ENCODE assay signal across 32 cellular contexts in the genomic region with DNA sequence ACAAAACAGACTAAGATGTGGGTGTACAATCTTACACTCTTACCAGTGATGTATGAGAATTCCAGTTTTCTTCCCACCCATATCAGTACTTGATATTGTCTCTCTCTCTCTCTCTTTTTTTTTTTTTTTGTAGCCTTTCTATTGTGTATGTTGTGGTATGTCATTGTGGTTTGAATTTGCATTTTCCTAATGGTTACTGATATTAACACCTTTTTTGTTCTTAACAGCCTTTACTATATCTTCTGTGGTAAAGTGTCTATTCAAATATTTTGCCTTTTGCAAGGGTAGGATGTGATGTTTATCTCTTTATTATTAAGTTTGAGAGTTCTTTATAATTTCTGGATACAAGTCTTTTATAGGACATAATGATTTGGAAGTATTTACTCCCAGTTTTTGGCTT. TPM values are rescaled to one million over a fixed set of nuclear protein-coding genes. Genes with fewer than 3 reads are reported as not detected.
"Had no signal": no experiment of that assay in that cellular context is flagged by ENCODE, and none has a peak within 500 bp of the region (broad histone marks: within the 10 kb centered on the region; RNA-seq: fewer than 3 reads in every experiment).

No MANE protein-coding gene starts in this region.

- H3K4me3 ChIP-seq: ascending aorta, cardiac muscle cell had no signal

- FAIRE-seq: bronchial epithelial cell had no signal

- DNase-seq: activated B cell treated with CpG ODN at 0.5 μM for 24 hours; activated CD4-positive, alpha-beta memory T cell treated with anti-CD3 and anti-CD28 coated beads for 36 hours; activated CD4-positive, alpha-beta T cell treated with anti-CD3 and anti-CD28 coated beads for 4 hours; activated CD4-positive, alpha-beta T cell treated with anti-CD3 and anti-CD28 coated beads, Interleukin-2, amount 10 ng/mL, durations not matched to agents 24 days and 14 days; activated CD4-positive, alpha-beta T cell treated with anti-CD3 and anti-CD28 coated beads, Interleukin-2, amount 50 U/mL, for 1 hour; activated CD4-positive, alpha-beta T cell treated with anti-CD3 and anti-CD28 coated beads, Interleukin-2, amount 50 U/mL, for 4 hours; activated CD4-positive, CD25-positive, alpha-beta regulatory T cell treated with anti-CD3 and anti-CD28 coated beads, Interleukin-2, amount 50 U/mL, for 72 hours; activated CD8-positive, alpha-beta memory T cell treated with anti-CD3 and anti-CD28 coated beads, Interleukin-2, amount 50 U/mL, for 4 hours; activated CD8-positive, alpha-beta T cell treated with anti-CD3 and anti-CD28 coated beads for 36 hours; activated effector memory CD4-positive, alpha-beta T cell treated with anti-CD3 and anti-CD28 coated beads, Interleukin-2, amount 50 U/mL, for 16 hours; activated gamma-delta T cell treated with Interleukin-2 at 50 U/mL for 16 hours; activated naive CD4-positive, alpha-beta T cell treated with anti-CD3 and anti-CD28 coated beads, Interleukin-2, amount 10 ng/mL, durations not matched to agents 7 days and 5 days; activated naive CD4-positive, alpha-beta T cell treated with Interleukin-2 at 50 U/mL for 16 hours; activated naive CD8-positive, alpha-beta T cell treated with anti-CD3 and anti-CD28 coated beads, Interleukin-2, amount 10 ng/mL, durations not matched to agents 7 days and 5 days; activated naive CD8-positive, alpha-beta T cell treated with anti-CD3 and anti-CD28 coated beads, Interleukin-2, amount 50 U/mL, for 24 hours; activated T-cell treated with anti-CD3 and anti-CD28 coated beads for 4 hours; activated T-cell treated with anti-CD3 and anti-CD28 coated beads, Interleukin-2, amount 50 U/mL, for 1 hour; activated T-cell treated with anti-CD3 and anti-CD28 coated beads, Interleukin-2, amount 50 U/mL, for 4 hours; activated T-cell treated with anti-CD3 and anti-CD28 coated beads, Interleukin-2, amount 50 U/mL, for 72 hours; amygdala; anterior cingulate cortex; caudate nucleus; cerebellar nuclear complex; T-helper 2 cell; T-helper 9 cell had no signal

- ATAC-seq: activated CD8-positive, alpha-beta T cell treated with anti-CD3 and anti-CD28 coated beads for 36 hours; activated naive CD8-positive, alpha-beta T cell treated with anti-CD3 and anti-CD28 coated beads, Interleukin-2, amount 50 U/mL, for 24 hours; activated T-cell treated with anti-CD3 and anti-CD28 coated beads, Interleukin-2, amount 50 U/mL, for 4 hours; activated T-cell treated with anti-CD3 and anti-CD28 coated beads, Interleukin-2, amount 50 U/mL, for 72 hours; activated T-helper 17 cell treated with anti-CD3 and anti-CD28 coated beads, Interleukin-2, amount 50 U/mL, for 72 hours had no signal

- H3K4me1 ChIP-seq: ascending aorta had no signal

- H3K27ac ChIP-seq: ascending aorta, cardiac muscle cell, VCaP had no signal

- H3K36me3 ChIP-seq: ascending aorta, cardiac muscle cell had no signal

- H3K27me3 ChIP-seq: ascending aorta, cardiac muscle cell had no signal

RNA-seq across cellular contexts. Expression of gene MAP2, which starts 10.2 kb away (rescaled TPM):
- total RNA-seq: activated CD4-positive, alpha-beta T cell treated with anti-CD3 and anti-CD28 coated beads, Interleukin-2, amount 10 ng/mL, durations not matched to agents 24 days and 14 days; activated CD8-positive, alpha-beta memory T cell treated with anti-CD3 and anti-CD28 coated beads for 36 hours; activated CD8-positive, alpha-beta T cell treated with anti-CD3 and anti-CD28 coated beads for 36 hours; activated naive CD8-positive, alpha-beta T cell treated with anti-CD3 and anti-CD28 coated beads, Interleukin-2, amount 10 ng/mL, durations not matched to agents 7 days and 5 days; activated T-helper 1 cell treated with anti-CD3 and anti-CD28 coated beads, Interleukin-12 subunit alpha, Interleukin-12 subunit beta, Interleukin-2, Interleukin-4 antibody, amounts not matched to agents 30 ng/mL and 10 ng/mL and 1 ng/mL, durations not matched to agents 14 hours and 24 hours and 36 hours had no signal
